Comparison of ENCODE assay signal across 35 cellular contexts in genomic region chr17:46787478-46787877, GRCh38. TPM values are rescaled to one million over a fixed set of nuclear protein-coding genes. Genes with fewer than 3 reads are reported as not detected.
"Had no signal": no experiment of that assay in that cellular context is flagged by ENCODE, and none has a peak within 500 bp of the region (broad histone marks: within the 10 kb centered on the region; RNA-seq: fewer than 3 reads in every experiment).

No MANE protein-coding gene starts in this region.

- H3K4me3 Mint-ChIP-seq: activated B cell treated with CpG ODN at 0.5 μM for 24 hours; activated CD4-positive, alpha-beta memory T cell treated with anti-CD3 and anti-CD28 coated beads for 36 hours; activated CD4-positive, alpha-beta T cell treated with anti-CD3 and anti-CD28 coated beads, Interleukin-2, amount 10 ng/mL, durations not matched to agents 24 days and 14 days; activated CD8-positive, alpha-beta T cell treated with anti-CD3 and anti-CD28 coated beads for 36 hours; activated naive CD4-positive, alpha-beta T cell treated with anti-CD3 and anti-CD28 coated beads for 36 hours; activated naive CD8-positive, alpha-beta T cell treated with anti-CD3 and anti-CD28 coated beads for 36 hours; activated T-cell treated with anti-CD3 and anti-CD28 coated beads, Interleukin-2, amount 50 U/mL, for 4 hours; activated T-cell treated with anti-CD3 and anti-CD28 coated beads, Interleukin-2, amount 50 U/mL, for 72 hours; activated T-helper 1 cell treated with anti-CD3 and anti-CD28 coated beads, Interleukin-12 subunit alpha, Interleukin-12 subunit beta, Interleukin-2, Interleukin-4 antibody, amounts not matched to agents 30 ng/mL and 10 ng/mL and 1 ng/mL, durations not matched to agents 14 hours and 24 hours and 36 hours; activated T-helper 17 cell treated with anti-CD3 and anti-CD28 coated beads, Interleukin-2, amount 50 U/mL, for 72 hours; T-cell; T-helper 2 cell treated with Interferon-gamma antibody and Interleukin-4, amounts not matched to agents 5 μg/mL and 100 μg/mL, for 36 hours had no signal

- H3K4me1 Mint-ChIP-seq: activated B cell treated with CpG ODN at 0.5 μM for 24 hours; activated CD4-positive, alpha-beta T cell treated with anti-CD3 and anti-CD28 coated beads, Interleukin-2, amount 10 ng/mL, durations not matched to agents 24 days and 14 days; activated naive CD8-positive, alpha-beta T cell treated with anti-CD3 and anti-CD28 coated beads for 36 hours; activated T-helper 17 cell treated with anti-CD3 and anti-CD28 coated beads, Interleukin-2, amount 50 U/mL, for 72 hours; T-cell had no signal

- H3K27me3 ChIP-seq: body of pancreas, breast epithelium had no signal

- H3K27ac Mint-ChIP-seq: activated B cell treated with CpG ODN at 0.5 μM for 24 hours; activated CD4-positive, alpha-beta memory T cell treated with anti-CD3 and anti-CD28 coated beads for 36 hours; activated CD4-positive, alpha-beta T cell treated with anti-CD3 and anti-CD28 coated beads, Interleukin-2, amount 10 ng/mL, durations not matched to agents 24 days and 14 days; activated CD8-positive, alpha-beta T cell treated with anti-CD3 and anti-CD28 coated beads for 36 hours; activated naive CD4-positive, alpha-beta T cell treated with anti-CD3 and anti-CD28 coated beads for 36 hours; activated naive CD4-positive, alpha-beta T cell treated with anti-CD3 and anti-CD28 coated beads, Interleukin-2, amount 50 U/mL, for 72 hours; activated naive CD8-positive, alpha-beta T cell treated with anti-CD3 and anti-CD28 coated beads for 36 hours; activated T-cell treated with anti-CD3 and anti-CD28 coated beads, Interleukin-2, amount 50 U/mL, for 72 hours; activated T-helper 1 cell treated with anti-CD3 and anti-CD28 coated beads, Interleukin-12 subunit alpha, Interleukin-12 subunit beta, Interleukin-2, Interleukin-4 antibody, amounts not matched to agents 30 ng/mL and 10 ng/mL and 1 ng/mL, durations not matched to agents 14 hours and 24 hours and 36 hours; activated T-helper 17 cell treated with anti-CD3 and anti-CD28 coated beads, Interleukin-2, amount 50 U/mL, for 72 hours; T-cell; T-helper 2 cell treated with Interferon-gamma antibody and Interleukin-4, amounts not matched to agents 5 μg/mL and 100 μg/mL, for 36 hours had no signal

- H3K27ac ChIP-seq: adrenal gland, body of pancreas, brain microvascular endothelial cell, breast epithelium, VCaP had no signal

- H3K4me1 ChIP-seq: adrenal gland, breast epithelium had no signal

- H3K36me3 Mint-ChIP-seq: activated CD4-positive, alpha-beta memory T cell treated with anti-CD3 and anti-CD28 coated beads for 36 hours; activated naive CD4-positive, alpha-beta T cell treated with anti-CD3 and anti-CD28 coated beads, Interleukin-2, amount 50 U/mL, for 72 hours; activated naive CD8-positive, alpha-beta T cell treated with anti-CD3 and anti-CD28 coated beads for 36 hours; T-cell had no signal

- H3K36me3 ChIP-seq: adrenal gland, brain microvascular endothelial cell, breast epithelium had no signal

- DNase-seq: activated B cell treated with CpG ODN at 0.5 μM for 24 hours; activated CD4-positive, alpha-beta memory T cell treated with anti-CD3 and anti-CD28 coated beads for 36 hours; activated CD4-positive, alpha-beta T cell treated with anti-CD3 and anti-CD28 coated beads for 4 hours; activated CD4-positive, alpha-beta T cell treated with anti-CD3 and anti-CD28 coated beads, Interleukin-2, amount 10 ng/mL, durations not matched to agents 24 days and 14 days; activated CD4-positive, alpha-beta T cell treated with anti-CD3 and anti-CD28 coated beads, Interleukin-2, amount 50 U/mL, for 1 hour; activated CD4-positive, alpha-beta T cell treated with anti-CD3 and anti-CD28 coated beads, Interleukin-2, amount 50 U/mL, for 4 hours; activated CD4-positive, CD25-positive, alpha-beta regulatory T cell treated with anti-CD3 and anti-CD28 coated beads, Interleukin-2, amount 50 U/mL, for 72 hours; activated CD8-positive, alpha-beta memory T cell treated with anti-CD3 and anti-CD28 coated beads, Interleukin-2, amount 50 U/mL, for 4 hours; activated CD8-positive, alpha-beta T cell treated with anti-CD3 and anti-CD28 coated beads for 36 hours; activated effector memory CD4-positive, alpha-beta T cell treated with anti-CD3 and anti-CD28 coated beads, Interleukin-2, amount 50 U/mL, for 16 hours; activated gamma-delta T cell treated with Interleukin-2 at 50 U/mL for 16 hours; activated naive CD4-positive, alpha-beta T cell; activated naive CD4-positive, alpha-beta T cell treated with anti-CD3 and anti-CD28 coated beads for 36 hours; activated naive CD4-positive, alpha-beta T cell treated with anti-CD3 and anti-CD28 coated beads, Interleukin-2, amount 50 U/mL, for 16 hours; activated naive CD8-positive, alpha-beta T cell treated with anti-CD3 and anti-CD28 coated beads for 36 hours; activated T-cell treated with anti-CD3 and anti-CD28 coated beads for 4 hours; activated T-cell treated with anti-CD3 and anti-CD28 coated beads, Interleukin-2, amount 50 U/mL, for 1 hour; activated T-cell treated with anti-CD3 and anti-CD28 coated beads, Interleukin-2, amount 50 U/mL, for 4 hours; activated T-cell treated with anti-CD3 and anti-CD28 coated beads, Interleukin-2, amount 50 U/mL, for 72 hours; adrenal gland; amniotic stem cell; aorta; body of pancreas; brain microvascular endothelial cell; central memory CD4-positive, alpha-beta T cell; T-cell; T-helper 2 cell; T-helper 9 cell had no signal

- ATAC-seq: activated CD8-positive, alpha-beta T cell treated with anti-CD3 and anti-CD28 coated beads for 36 hours; activated naive CD4-positive, alpha-beta T cell treated with anti-CD3 and anti-CD28 coated beads, Interleukin-2, amount 50 U/mL, for 72 hours; activated T-cell treated with anti-CD3 and anti-CD28 coated beads, Interleukin-2, amount 50 U/mL, for 4 hours; activated T-cell treated with anti-CD3 and anti-CD28 coated beads, Interleukin-2, amount 50 U/mL, for 72 hours; activated T-helper 17 cell treated with anti-CD3 and anti-CD28 coated beads, Interleukin-2, amount 50 U/mL, for 72 hours; body of pancreas; T-cell had no signal

- H3K9me3 ChIP-seq: adrenal gland, body of pancreas had no signal

- H3K4me3 ChIP-seq: adrenal gland, body of pancreas, breast epithelium had no signal

RNA-seq across cellular contexts. Expression of gene WNT3, which starts 31.0 kb away (rescaled TPM):
- total RNA-seq: activated naive CD4-positive, alpha-beta T cell treated with anti-CD3 and anti-CD28 coated beads for 36 hours; T-helper 1 cell treated with Interleukin-12 subunit alpha and Interleukin-12 subunit beta and Interleukin-4 antibody, amounts not matched to agents 30 ng/mL and 1 ng/mL, for 36 hours had no signal
